In genomic region chr7:131020759-131021219, GRCh38 we compare ENCODE assay signal across 14 cellular contexts.
DNase-seq lines count a peak whose midpoint lies in the region; ATAC-seq and TF ChIP-seq lines count a peak whose summit lies in the region.
"Had no signal": no experiment of that assay in that cellular context is flagged by ENCODE, and none has a peak within 500 bp of the region (broad histone marks: within the 10 kb centered on the region; RNA-seq: fewer than 3 reads in every experiment).

No MANE protein-coding gene starts in this region.

- DNase-seq in GM12865 (ENCODE audit: low read depth) (peak; percentile 83), GM10266 (ENCODE audit: extremely low spot score) (no peak), NCI-H510A treated with DMSO at 0.1 percent for 48 hours (lab: John Stamatoyannopoulos, UW) (no peak), Right ventricle myocardium superior (no peak)
- no peak for DNase-seq in activated naive CD8-positive, alpha-beta T cell treated with anti-CD3 and anti-CD28 coated beads, Interleukin-2, amount 50 U/mL, for 24 hours
- DNase-seq: central memory CD4-positive, alpha-beta T cell; foreskin keratinocyte; NCI-H526; upper lobe of right lung had no signal

- intact Hi-C loops in Right ventricle myocardium superior (cut with DNase I): no loop called here

- H3K36me3 Mint-ChIP-seq in activated naive CD8-positive, alpha-beta T cell treated with anti-CD3 and anti-CD28 coated beads, Interleukin-2, amount 50 U/mL, for 24 hours (ENCODE audit: low read depth): peaks cover 30% of the 10 kb centered on the region

- peak overlapping the region; percentile 55 for H3K4me3 Mint-ChIP-seq in activated naive CD8-positive, alpha-beta T cell treated with anti-CD3 and anti-CD28 coated beads, Interleukin-2, amount 50 U/mL, for 24 hours

- peak overlapping the region; percentile 80 for H3K27ac Mint-ChIP-seq in activated naive CD8-positive, alpha-beta T cell treated with anti-CD3 and anti-CD28 coated beads, Interleukin-2, amount 50 U/mL, for 24 hours

- H3K4me1 Mint-ChIP-seq in activated naive CD8-positive, alpha-beta T cell treated with anti-CD3 and anti-CD28 coated beads, Interleukin-2, amount 50 U/mL, for 24 hours: peaks cover 83% of the 10 kb centered on the region

- no peaks in the 10 kb centered on the region for H3K27me3 Mint-ChIP-seq in activated naive CD8-positive, alpha-beta T cell treated with anti-CD3 and anti-CD28 coated beads, Interleukin-2, amount 50 U/mL, for 24 hours

- ATAC-seq in GM19351 (IDR thresholded peaks at IDR 0.05; ENCODE audit: unreplicated experiment) (peak; percentile 38), HG03175 (IDR thresholded peaks at IDR 0.05; ENCODE audit: unreplicated experiment) (peak; percentile 32), Right ventricle myocardium superior (ENCODE audit: poor library complexity) (no peak), HG02981 (IDR thresholded peaks at IDR 0.05; ENCODE audit: unreplicated experiment) (no peak)
- peak; percentile 47 for ATAC-seq in activated naive CD8-positive, alpha-beta T cell treated with anti-CD3 and anti-CD28 coated beads, Interleukin-2, amount 50 U/mL, for 24 hours
- ATAC-seq: foreskin keratinocyte had no signal

- peaks cover 9% of the 10 kb centered on the region for H3K9me3 Mint-ChIP-seq in activated naive CD8-positive, alpha-beta T cell treated with anti-CD3 and anti-CD28 coated beads, Interleukin-2, amount 50 U/mL, for 24 hours

- TF ChIP-seq CTCF in GM12865 (IDR thresholded peaks at IDR 0.05; ENCODE audit: insufficient read depth, low read depth, low read length, missing control alignments) (no peak), GM10266 (IDR thresholded peaks at IDR 0.05; ENCODE audit: control insufficient read depth, insufficient read depth, low read depth, missing control alignments) (no peak)

- peak overlapping the region; percentile 47 for H3K4me3 ChIP-seq in GM12865 (ENCODE audit: low read depth, low read length)
- H3K4me3 ChIP-seq: lung, SJSA1, upper lobe of right lung had no signal

Comparison
In these comparisons a context has a peak if more than half of its experiments do, and no peak if none do; other contexts are left out.
1. ATAC-seq: peak in GM19351 (single experiment), HG03175 (single experiment) and activated naive CD8-positive, alpha-beta T cell treated with anti-CD3 and anti-CD28 coated beads, Interleukin-2, amount 50 U/mL, for 24 hours (single experiment); none in Right ventricle myocardium superior (single experiment) and HG02981 (single experiment).